9 cellular contexts compared by ENCODE assay signal in genomic region chr1:79683420-79683819, GRCh38.
"Had no signal": no experiment of that assay in that cellular context is flagged by ENCODE, and none has a peak within 500 bp of the region (broad histone marks: within the 10 kb centered on the region; RNA-seq: fewer than 3 reads in every experiment).

No MANE protein-coding gene starts in this region.

- H3K9ac ChIP-seq: GM23248 had no signal

- H3K9me3 Mint-ChIP-seq: HFFc6 had no signal

- ATAC-seq: GM23338, HCT116 had no signal

- H3K27ac ChIP-seq: GM23248 had no signal

- H3K36me3 ChIP-seq: HAP-1 had no signal

- H3K4me3 Mint-ChIP-seq: GM23338, H9, HFFc6 had no signal

- H3K4me1 ChIP-seq: HAP-1 had no signal

- H3K4me3 ChIP-seq: GM23248, GM23338, HAP-1 had no signal

- DNase-seq: GM23248, GOT3, H7, H9, HCEC 1CT, HFFc6 had no signal

- H3K9me3 ChIP-seq: HAP-1 had no signal

- H3K4me1 Mint-ChIP-seq: GM23338 had no signal

- H3K27ac Mint-ChIP-seq: GM23338, H9, HFFc6 had no signal
